ENCODE assay signal across 8 cellular contexts in genomic region chr14:35046751-35047536, GRCh38. TPM values are rescaled to one million over a fixed set of nuclear protein-coding genes. Genes with fewer than 3 reads are reported as not detected.
DNase-seq lines count a peak whose midpoint lies in the region; ATAC-seq, FAIRE-seq and TF ChIP-seq lines count a peak whose summit lies in the region.

No MANE protein-coding gene starts in this region.

- intact Hi-C loops in CD8-positive, alpha-beta T cell (cut with DNase I, micrococcal nuclease) = loop anchor here (1.0 to 5.0 kb wide), 16 partner anchors 40 to 762 kb away; partner anchors contain the start of genes NFKBIA (in 2 of the 2), PRORP (in 2 of the 2), PSMA6 (in 2 of the 2) and RALGAPA1 (in 2 of the 2)
- intact Hi-C loops in K562 (cut with micrococcal nuclease) = loop anchor here (1.0 to 10.0 kb wide), 3 partner anchors 76 to 358 kb away; partner anchors contain the start of genes NFKBIA and PRORP

- H3K4me2 ChIP-seq in K562 (ENCODE audit: insufficient read depth, low read length) (peak overlapping the region; percentile 87), keratinocyte (ENCODE audit: control insufficient read depth, extremely low read depth, insufficient read depth, low read depth, low read length) (peak overlapping the region; percentile 73)

- H3K9me3 Mint-ChIP-seq in CD8-positive, alpha-beta T cell = no peaks in the 10 kb centered on the region
- H3K9me3 Mint-ChIP-seq in stimulated activated memory B cell treated with anti-CD40 and anti-IgM and Interleukin-4, amounts not matched to agents 10 μg/mL and 1 μg/mL and 100 μg/mL, for 72 hours = no peaks in the 10 kb centered on the region

- TF ChIP-seq POLR2A in K562 (conservative IDR thresholded peaks at IDR 0.05) = no peak

- H3K9ac ChIP-seq in NT2/D1 (ENCODE audit: insufficient read length, low read depth) = peak overlapping the region; percentile 90
- peak overlapping the region; percentile 81 to 96 for H3K9ac ChIP-seq in K562 (ENCODE audit: insufficient read depth in 1 of 2, low read depth in 2 of 2, low read length in 2 of 2)
- H3K9ac ChIP-seq in keratinocyte (ENCODE audit: control insufficient read depth, extremely low read depth, insufficient read depth, low read length) = peak overlapping the region; percentile 95

- no peak for TF ChIP-seq CTCF in CD8-positive, alpha-beta T cell (IDR thresholded peaks at IDR 0.05)
- no peak for TF ChIP-seq CTCF in K562 (IDR thresholded peaks at IDR 0.05 in 2 of 3, conservative IDR thresholded peaks at IDR 0.05 in 1 of 3; ENCODE audit: insufficient read depth in 2 of 3, low read depth in 1 of 3, low read length in 3 of 3)
- TF ChIP-seq CTCF in keratinocyte (optimal IDR thresholded peaks at IDR 0.05 in 1 of 3, IDR thresholded peaks at IDR 0.05 in 1 of 3, conservative IDR thresholded peaks at IDR 0.05 in 1 of 3; ENCODE audit: extremely low read depth in 1 of 3, insufficient read depth in 2 of 3, low read length in 3 of 3) = no peak

- H4K20me1 ChIP-seq in K562 (replicated peaks; ENCODE audit: control insufficient read depth, insufficient read depth, low read length) (no peaks in the 10 kb centered on the region), keratinocyte (ENCODE audit: control insufficient read depth, extremely low read depth, insufficient read depth, low read length) (no peaks in the 10 kb centered on the region)

- no peak for TF ChIP-seq RAD21 in K562 (CRISPR knock-in tag; conservative IDR thresholded peaks at IDR 0.05 in 1 of 2, IDR thresholded peaks at IDR 0.05 in 1 of 2)

- peak overlapping the region; percentile 96 for H3K27ac ChIP-seq in CD8-positive, alpha-beta T cell (ENCODE audit: low read depth, low read length)
- peak overlapping the region; percentile 86 for H3K27ac ChIP-seq in K562 (ENCODE audit: extremely low read depth, low read depth, low read length)
- H3K27ac ChIP-seq in keratinocyte (ENCODE audit: control insufficient read depth, insufficient read depth, low read length) = peak overlapping the region; percentile 92

- dilution Hi-C loops in keratinocyte (cut with MboI; ENCODE audit: extremely low pct_ligation_motif_present, low sequenced_read_pairs) = no loop called here

- no TSS peak for BruUV-seq in K562 (replicated peaks; lab: Mats Ljungman, UMichigan)

- peak overlapping the region; percentile 94 for H2AFZ ChIP-seq in K562 (ENCODE audit: low read depth, low read length)
- H2AFZ ChIP-seq in keratinocyte (ENCODE audit: control insufficient read depth, low read length) = peak overlapping the region; percentile 97

- no peak for TF ChIP-seq EP300 in K562 (IDR thresholded peaks at IDR 0.05; ENCODE audit: low read length)

- peaks cover 20% of the 10 kb centered on the region for H3K4me1 ChIP-seq in CD8-positive, alpha-beta T cell (ENCODE audit: insufficient read depth, low read length)
- H3K4me1 ChIP-seq in NT2/D1 (ENCODE audit: insufficient read depth, insufficient read length) (no peaks in the 10 kb centered on the region), K562 (replicated peaks in 1 of 2; ENCODE audit: control insufficient read depth in 2 of 2, insufficient read depth in 2 of 2, low read length in 2 of 2) (peaks cover 9 to 16% of the 10 kb centered on the region in 2 experiments; a peak in 4 of 5 replicates), keratinocyte (ENCODE audit: control insufficient read depth, extremely low read depth, insufficient read depth, low read length) (peaks cover 13% of the 10 kb centered on the region)

- no peaks in the 10 kb centered on the region for H3K9me3 ChIP-seq in CD8-positive, alpha-beta T cell (ENCODE audit: low read length)
- H3K9me3 ChIP-seq in NT2/D1 (ENCODE audit: insufficient read depth, low read length) = no peaks in the 10 kb centered on the region
- no peaks in the 10 kb centered on the region for H3K9me3 ChIP-seq in K562 (replicated peaks; ENCODE audit: control insufficient read depth, insufficient read depth, low read depth, low read length)
- no peaks in the 10 kb centered on the region for H3K9me3 ChIP-seq in keratinocyte (ENCODE audit: control insufficient read depth, low read depth, low read length)

- in situ Hi-C loops in K562 (cut with MboI) = no loop called here

- peaks cover 27% of the 10 kb centered on the region for H3K36me3 Mint-ChIP-seq in CD8-positive, alpha-beta T cell
- no peaks in the 10 kb centered on the region for H3K36me3 Mint-ChIP-seq in stimulated activated memory B cell treated with anti-CD40 and anti-IgM and Interleukin-4, amounts not matched to agents 10 μg/mL and 1 μg/mL and 100 μg/mL, for 72 hours

- DNase-seq in CD8-positive, alpha-beta T cell = peak in 1 of 7 experiments; percentile 46
- DNase-seq in NT2/D1 (ENCODE audit: low read depth, low spot score) (peak; percentile 16), K562 (ENCODE audit: extremely low read depth in 1 of 4, low spot score in 3 of 4) (peak in 1 of 4 experiments; percentile 56), keratinocyte (ENCODE audit: low read depth, low spot score) (no peak), AG08396 (ENCODE audit: low spot score) (no peak)

- peak overlapping the region; percentile 98 for H3K27ac Mint-ChIP-seq in CD8-positive, alpha-beta T cell
- peak overlapping the region; percentile 93 for H3K27ac Mint-ChIP-seq in stimulated activated memory B cell treated with anti-CD40 and anti-IgM and Interleukin-4, amounts not matched to agents 10 μg/mL and 1 μg/mL and 100 μg/mL, for 72 hours

- peak overlapping the region; percentile 82 for H3K4me3 Mint-ChIP-seq in CD8-positive, alpha-beta T cell
- peak overlapping the region; percentile 98 for H3K4me3 Mint-ChIP-seq in stimulated activated memory B cell treated with anti-CD40 and anti-IgM and Interleukin-4, amounts not matched to agents 10 μg/mL and 1 μg/mL and 100 μg/mL, for 72 hours

- peak overlapping the region; percentile 81 for H3K4me3 ChIP-seq in CD8-positive, alpha-beta T cell (ENCODE audit: low read depth, low read length)
- H3K4me3 ChIP-seq in NT2/D1 (ENCODE audit: insufficient read length, low read depth) (peak overlapping the region; percentile 83), K562 (peak overlapping the region; percentile 69), keratinocyte (ENCODE audit: control insufficient read depth in 2 of 3, extremely low read depth in 1 of 3, insufficient read depth in 2 of 3, low read depth in 1 of 3, low read length in 3 of 3) (peak overlapping the region; percentile 74 to 95 (median 92))

- POLR2A ChIA-PET in CD8-positive, alpha-beta T cell (lab: Charles Lee) = interaction anchor here (0.9 to 3.1 kb wide), 12 partner anchors 9 to 370 kb away, joined by 3 to 37 read pairs (median 6); partner anchors contain the start of genes BAZ1A, NFKBIA, PPP2R3C and PRORP
- POLR2A ChIA-PET in K562 (lab: Yijun Ruan, JAX) = interaction anchor here (0.7 to 1.5 kb wide), 3 partner anchors 10 to 75 kb away, joined by 3 to 6 read pairs (median 6); partner anchors contain the start of genes PPP2R3C and PRORP

- peaks cover 29% of the 10 kb centered on the region for H3K4me1 Mint-ChIP-seq in CD8-positive, alpha-beta T cell (ENCODE audit: low read depth)
- peaks cover 26% of the 10 kb centered on the region for H3K4me1 Mint-ChIP-seq in stimulated activated memory B cell treated with anti-CD40 and anti-IgM and Interleukin-4, amounts not matched to agents 10 μg/mL and 1 μg/mL and 100 μg/mL, for 72 hours

- H3K9me1 ChIP-seq in K562 (ENCODE audit: control insufficient read depth, insufficient read depth, low read length) (no peaks in the 10 kb centered on the region), keratinocyte (ENCODE audit: control insufficient read depth, extremely low read depth, insufficient read depth, low read length) (no peaks in the 10 kb centered on the region)

- no peaks in the 10 kb centered on the region for H3K36me3 ChIP-seq in CD8-positive, alpha-beta T cell (ENCODE audit: insufficient read depth, low read length)
- H3K36me3 ChIP-seq in NT2/D1 (ENCODE audit: insufficient read depth, insufficient read length, low read length) (peaks cover 20% of the 10 kb centered on the region), K562 (ENCODE audit: control insufficient read depth, insufficient read depth, low read length) (0 out of 3 replicates have a peak, but pooled peaks cover 5% of the 10 kb centered on the region), keratinocyte (ENCODE audit: control insufficient read depth in 2 of 2, extremely low read depth in 1 of 2, insufficient read depth in 2 of 2, low read length in 2 of 2) (peaks cover 0 to 3% of the 10 kb centered on the region in 2 experiments)

- no peaks in the 10 kb centered on the region for H3K27me3 Mint-ChIP-seq in CD8-positive, alpha-beta T cell (ENCODE audit: low read depth)
- no peaks in the 10 kb centered on the region for H3K27me3 Mint-ChIP-seq in stimulated activated memory B cell treated with anti-CD40 and anti-IgM and Interleukin-4, amounts not matched to agents 10 μg/mL and 1 μg/mL and 100 μg/mL, for 72 hours

- WGBS in K562 (ENCODE audit: insufficient coverage, low coverage, missing lambda C conversion rate) = 3% methylated on average over 23 of the region's 23 CpGs

- peak; percentile 48 for FAIRE-seq in K562 (lab: Jason Lieb, UNC)
- FAIRE-seq in keratinocyte (lab: Jason Lieb, UNC) = no peak

- H3K79me2 ChIP-seq in K562 (ENCODE audit: control insufficient read depth, insufficient read depth, low read length) = peaks cover 42% of the 10 kb centered on the region
- peaks cover 34% of the 10 kb centered on the region for H3K79me2 ChIP-seq in keratinocyte (ENCODE audit: control insufficient read depth, insufficient read depth, low read length)

- CTCF ChIA-PET in CD8-positive, alpha-beta T cell (lab: Charles Lee) = interaction anchor here (2.3 kb wide), 1 partner anchor 65 kb away, joined by 7 read pairs; the partner anchor contains the start of gene SRP54
- CTCF ChIA-PET in K562 (lab: Yijun Ruan, JAX; ENCODE audit: low intra/inter-chr PET ratio) = no interaction called here

- no peaks in the 10 kb centered on the region for H3K27me3 ChIP-seq in CD8-positive, alpha-beta T cell (ENCODE audit: insufficient read depth, low read length)
- H3K27me3 ChIP-seq in NT2/D1 (ENCODE audit: insufficient read depth, insufficient read length) (no peaks in the 10 kb centered on the region), K562 (ENCODE audit: control insufficient read depth in 2 of 2, insufficient read depth in 2 of 2, low read length in 2 of 2) (no peaks in the 10 kb centered on the region), keratinocyte (ENCODE audit: control insufficient read depth, extremely low read depth, insufficient read depth, low read length) (no peaks in the 10 kb centered on the region)

- ATAC-seq in CD8-positive, alpha-beta T cell = no peak
- ATAC-seq in GM18907 (IDR thresholded peaks at IDR 0.05; ENCODE audit: unreplicated experiment) (peak; percentile 39), HG03159 (IDR thresholded peaks at IDR 0.05; ENCODE audit: unreplicated experiment) (peak; percentile 24), K562 (peak; percentile 67)
- peak; percentile 58 for ATAC-seq in stimulated activated memory B cell treated with anti-CD40 and anti-IgM and Interleukin-4, amounts not matched to agents 10 μg/mL and 1 μg/mL and 100 μg/mL, for 72 hours

RNA-seq across cellular contexts. Expression of gene FAM177A1, which starts 0.9 kb away (rescaled TPM):
- total RNA-seq in CD8-positive, alpha-beta T cell = 100 to 1,000 TPM; 227 to 230 TPM
- total RNA-seq in K562 (2011; cell fraction: chromatin; rRNA removed; ENCODE audit: low replicate concordance) = 16.0 and 36.3 TPM in 2 replicates
- 24.5 and 25.3 TPM in 2 replicates for total RNA-seq in K562 (2011; cell fraction: nucleolus; rRNA removed)
- 26.8 and 34.9 TPM in 2 replicates for total RNA-seq in K562 (2011; cell fraction: nucleoplasm; rRNA removed)
- total RNA-seq in K562 (2014; rRNA removed) (29.9 and 35.3 TPM in 2 replicates), K562 (2014; rRNA removed; fragmentation: Illumina TruSeq; extraction: Trizol) (28.1 and 34.2 TPM in 2 replicates), K562 (2015; rRNA removed; fragmentation: Illumina TruSeq; extraction: Trizol) (27.5 and 27.8 TPM in 2 replicates), K562 (2021) (34.5 and 36.2 TPM in 2 replicates)
- polyA plus RNA-seq in K562 (2011; rRNA removed) (30.3 and 35.6 TPM in 2 replicates), K562 (2014; fragmentation: Illumina TruSeq; extraction: Trizol) (30.6 and 32.6 TPM in 2 replicates), K562 (2014; fragmentation: Nextera tagmentation; extraction: Ambion mirVana) (10 to 100 TPM in 1 of 2 experiments, 1 to 10 TPM in 1; 7.7 to 12.1 TPM), K562 (2014; rRNA removed) (36.2 and 41.2 TPM in 2 replicates), keratinocyte (39.7 to 53.1 TPM (median 41.6 TPM) in 3 replicates)
- 22.8 and 26.5 TPM in 2 replicates for polyA plus RNA-seq in K562 (2011; cell fraction: cytosol; rRNA removed)
- polyA plus RNA-seq in K562 (2011; cell fraction: nucleus; rRNA removed) = 13.9 and 16.9 TPM in 2 replicates
- 34.5 and 41.8 TPM in 2 replicates for polyA plus RNA-seq in K562 (2012)
- polyA minus RNA-seq in K562 (2011; rRNA and poly(A)+ RNA removed) = 10.3 and 10.9 TPM in 2 replicates
- 7.7 and 11.3 TPM in 2 replicates for polyA minus RNA-seq in K562 (2011; cell fraction: cytosol; rRNA and poly(A)+ RNA removed)
- polyA minus RNA-seq in K562 (2011; cell fraction: nucleus; rRNA and poly(A)+ RNA removed) = 14.8 and 16.6 TPM in 2 replicates
- 228 TPM for polyA plus RNA-seq in keratinocyte (2011; ENCODE audit: low read depth)
- polyA plus RNA-seq in keratinocyte (2011; cell fraction: cytosol; rRNA removed) = 49.5 and 62.5 TPM in 2 replicates
- polyA plus RNA-seq in keratinocyte (2011; cell fraction: nucleus; rRNA removed) = 38.0 and 41.6 TPM in 2 replicates
- polyA plus RNA-seq in keratinocyte (2012; ENCODE audit: low replicate concordance) = 59.3 and 66.2 TPM in 2 replicates
- polyA minus RNA-seq in keratinocyte = 7.5 to 10.9 TPM (median 7.8 TPM) in 3 replicates
- 35.3 TPM for polyA minus RNA-seq in keratinocyte (2011; cell fraction: cytosol; rRNA and poly(A)+ RNA removed)
- polyA minus RNA-seq in keratinocyte (2011; cell fraction: nucleus; rRNA and poly(A)+ RNA removed) = 11.6 and 23.7 TPM in 2 replicates

Comparison
In these comparisons a context has a peak if more than half of its experiments do, and no peak if none do; other contexts are left out.
1. RNA of gene FAM177A1, which starts 0.9 kb away (total RNA-seq): 227 to 230 TPM in CD8-positive, alpha-beta T cell; 16.0 to 36.3 TPM in K562; every median in the first group is over 4 times any median in the second.
2. Peak in every context shown above with its lines, with median percentiles within 50 percentile points of each other: H3K27ac ChIP-seq, H3K4me3 ChIP-seq and H3K9ac ChIP-seq.